ENCODE assay signal across 16 cellular contexts in genomic region chr3:126208182-126208581, GRCh38. TPM values are rescaled to one million over a fixed set of nuclear protein-coding genes. Genes with fewer than 3 reads are reported as not detected.
A peak's percentile ranks its signal among the peaks of the same experiment; 100 is the strongest.
DNase-seq lines count a peak whose midpoint lies in the region; ATAC-seq, FAIRE-seq and TF ChIP-seq lines count a peak whose summit lies in the region.
"Had no signal": no experiment of that assay in that cellular context is flagged by ENCODE, and none has a peak within 500 bp of the region (broad histone marks: within the 10 kb centered on the region; RNA-seq: fewer than 3 reads in every experiment).

No MANE protein-coding gene starts in this region.

- peak overlapping the region in 1 of 11 experiments; percentile 15; a peak in 1 of 22 replicates for H3K27ac ChIP-seq in BLaER1 treated with 17β-estradiol and CSF1 and Interleukin-3, amounts not matched to agents 10 nM and 100 nM
- H3K27ac ChIP-seq: gastroesophageal sphincter, skin epidermis had no signal

- no peak overlapping the region for H3K4me3 ChIP-seq in BLaER1 treated with 17β-estradiol and CSF1 and Interleukin-3, amounts not matched to agents 10 nM and 100 nM
- H3K4me3 ChIP-seq in bronchial epithelial cell (ENCODE audit: low read depth, low read length) = no peak overlapping the region
- H3K4me3 ChIP-seq: gastroesophageal sphincter, skin epidermis had no signal

- H3K9me3 Mint-ChIP-seq in osteocyte (ENCODE audit: unreplicated experiment) = no peaks in the 10 kb centered on the region
- H3K9me3 Mint-ChIP-seq in WTC11 = peaks cover 23% of the 10 kb centered on the region
- H3K9me3 Mint-ChIP-seq: activated T-helper 2 cell treated with anti-CD3 and anti-CD28 coated beads, Interferon-gamma antibody, Interleukin-2, Interleukin-4, amounts not matched to agents 10 μg/mL and 5 μg/mL and 100 μg/mL, durations not matched to agents 14 hours and 24 hours and 36 hours had no signal

- POLR2A ChIA-PET in WTC11 (lab: Charles Lee) = no interaction called here

- peaks cover 15 to 30% (median 19%) of the 10 kb centered on the region in 10 experiments for H3K4me1 ChIP-seq in BLaER1 treated with 17β-estradiol and CSF1 and Interleukin-3, amounts not matched to agents 10 nM and 100 nM

- H3K4me2 ChIP-seq in BLaER1 treated with 17β-estradiol and CSF1 and Interleukin-3, amounts not matched to agents 10 nM and 100 nM = peak overlapping the region; percentile 55 to 79 (median 72); a peak in 18 of 22 replicates

- H3K4me1 Mint-ChIP-seq in osteocyte (ENCODE audit: unreplicated experiment) = peaks cover 43% of the 10 kb centered on the region
- peaks cover 12% of the 10 kb centered on the region for H3K4me1 Mint-ChIP-seq in WTC11

- H3K9ac ChIP-seq in BLaER1 treated with 17β-estradiol and CSF1 and Interleukin-3, amounts not matched to agents 10 nM and 100 nM = no peak overlapping the region

- no peak for FAIRE-seq in bronchial epithelial cell (lab: Jason Lieb, UNC)

- H4K20me1 ChIP-seq in BLaER1 treated with 17β-estradiol and CSF1 and Interleukin-3, amounts not matched to agents 10 nM and 100 nM = no peaks in the 10 kb centered on the region

- in situ Hi-C loops in GM13976 (cut with MboI; ENCODE audit: low sequenced_read_pairs, unreplicated experiment) = no loop called here

- H3K4me3 Mint-ChIP-seq in osteocyte (ENCODE audit: unreplicated experiment) (peak overlapping the region; percentile 2), WTC11 (no peak overlapping the region)
- H3K4me3 Mint-ChIP-seq: activated CD8-positive, alpha-beta memory T cell treated with anti-CD3 and anti-CD28 coated beads, Interleukin-2, amount 10 ng/mL, durations not matched to agents 7 days and 5 days; H9 had no signal

- no peak for ATAC-seq in WTC11
- ATAC-seq: activated CD8-positive, alpha-beta memory T cell treated with anti-CD3 and anti-CD28 coated beads, Interleukin-2, amount 10 ng/mL, durations not matched to agents 7 days and 5 days had no signal

- peaks cover 19 to 28% (median 26%) of the 10 kb centered on the region in 11 experiments for H3K27me3 ChIP-seq in BLaER1 treated with 17β-estradiol and CSF1 and Interleukin-3, amounts not matched to agents 10 nM and 100 nM
- H3K27me3 ChIP-seq in bronchial epithelial cell (ENCODE audit: control insufficient read depth, insufficient read depth, low read length) = no peaks in the 10 kb centered on the region
- H3K27me3 ChIP-seq: gastroesophageal sphincter had no signal

- TF ChIP-seq CTCF in bronchial epithelial cell (IDR thresholded peaks at IDR 0.05; ENCODE audit: insufficient read depth, low read length, severe bottlenecking) (no peak), osteocyte (IDR thresholded peaks at IDR 0.05) (no peak), WTC11 (IDR thresholded peaks at IDR 0.05) (no peak), GM13976 (IDR thresholded peaks at IDR 0.05; ENCODE audit: borderline replicate concordance, control extremely low read depth, extremely low read depth, insufficient read depth, missing control alignments) (no peak)

- CTCF ChIA-PET in WTC11 (lab: Charles Lee) = no interaction called here

- H3K27ac Mint-ChIP-seq in osteocyte (ENCODE audit: unreplicated experiment) (peak overlapping the region; percentile 82), WTC11 (no peak overlapping the region)
- H3K27ac Mint-ChIP-seq: activated CD8-positive, alpha-beta memory T cell treated with anti-CD3 and anti-CD28 coated beads, Interleukin-2, amount 10 ng/mL, durations not matched to agents 7 days and 5 days; activated T-helper 2 cell treated with anti-CD3 and anti-CD28 coated beads, Interferon-gamma antibody, Interleukin-2, Interleukin-4, amounts not matched to agents 10 μg/mL and 5 μg/mL and 100 μg/mL, durations not matched to agents 14 hours and 24 hours and 36 hours; H9 had no signal

- H3K36me3 ChIP-seq in BLaER1 treated with 17β-estradiol and CSF1 and Interleukin-3, amounts not matched to agents 10 nM and 100 nM = no peaks in the 10 kb centered on the region
- no peaks in the 10 kb centered on the region for H3K36me3 ChIP-seq in bronchial epithelial cell (ENCODE audit: control insufficient read depth, insufficient read depth, low read length)
- H3K36me3 ChIP-seq: gastroesophageal sphincter had no signal

- H3K27me3 Mint-ChIP-seq in osteocyte (ENCODE audit: unreplicated experiment) = no peaks in the 10 kb centered on the region
- peaks cover 38% of the 10 kb centered on the region for H3K27me3 Mint-ChIP-seq in WTC11 (ENCODE audit: low read depth)

- H3K36me3 Mint-ChIP-seq in osteocyte (ENCODE audit: unreplicated experiment) (no peaks in the 10 kb centered on the region), WTC11 (no peaks in the 10 kb centered on the region)
- H3K36me3 Mint-ChIP-seq: activated CD8-positive, alpha-beta memory T cell treated with anti-CD3 and anti-CD28 coated beads, Interleukin-2, amount 10 ng/mL, durations not matched to agents 7 days and 5 days had no signal

- DNase-seq in NCI-H460 (ENCODE audit: extremely low read depth, low read depth) (peak; percentile 36), bronchial epithelial cell (ENCODE audit: low read depth) (peak; percentile 69), osteocyte (ENCODE audit: extremely low spot score, unreplicated experiment) (no peak), WTC11 (ENCODE audit: low spot score) (no peak), GM13976 (ENCODE audit: low spot score) (no peak)
- DNase-seq in activated CD4-positive, CD25-positive, alpha-beta regulatory T cell treated with anti-CD3 and anti-CD28 coated beads, Interleukin-2, amount 50 U/mL, for 72 hours = no peak
- DNase-seq: activated CD8-positive, alpha-beta memory T cell treated with anti-CD3 and anti-CD28 coated beads, Interleukin-2, amount 10 ng/mL, durations not matched to agents 7 days and 5 days; H9; SIG-M5; stimulated activated CD4-positive, alpha-beta T cell treated with anti-CD3 and anti-CD28 coated beads, Interleukin-4, amount 100 ng/mL, for 24 hours; T-helper 9 cell had no signal

- H3K9me3 ChIP-seq in BLaER1 treated with 17β-estradiol and CSF1 and Interleukin-3, amounts not matched to agents 10 nM and 100 nM (replicated peaks in 1 of 11) = peaks cover 1 to 27% (median 16%) of the 10 kb centered on the region in 11 experiments; a peak in 20 of 22 replicates
- H3K9me3 ChIP-seq: gastroesophageal sphincter had no signal

TF ChIP-seq in WTC11, 78 proteins besides CTCF, POLR2A, EP300 and RAD21 (continues in another document):
- TF ChIP-seq HMGA2 (CRISPR knock-in tag; IDR thresholded peaks at IDR 0.05) = no peak
- no peak for TF ChIP-seq GABPB1 (CRISPR knock-in tag; IDR thresholded peaks at IDR 0.05)
- no peak for TF ChIP-seq ZNF138 (CRISPR knock-in tag; conservative IDR thresholded peaks at IDR 0.05)
- no peak for TF ChIP-seq FOXP4 (CRISPR knock-in tag; IDR thresholded peaks at IDR 0.05)
- TF ChIP-seq EMX1 (CRISPR knock-in tag; IDR thresholded peaks at IDR 0.05) = no peak
- no peak for TF ChIP-seq ZNF263 (CRISPR knock-in tag; IDR thresholded peaks at IDR 0.05; ENCODE audit: low read depth)
- TF ChIP-seq ETV6 (CRISPR knock-in tag; IDR thresholded peaks at IDR 0.05) = no peak
- TF ChIP-seq AFF4 (CRISPR knock-in tag; IDR thresholded peaks at IDR 0.05; ENCODE audit: borderline replicate concordance) = no peak

RNA-seq across cellular contexts. Expression of gene ALDH1L1, which starts 27.8 kb away (rescaled TPM):
- total RNA-seq in NCI-H460 (2014; rRNA removed; shearing (Covaris generic)) = 0.46 and 0.54 TPM in 2 replicates
- 0.51 and 3.1 TPM in 2 replicates for polyA plus RNA-seq in NCI-H460 (2014; cell fraction: nucleus; rRNA removed)
- total RNA-seq in bronchial epithelial cell (9.1 and 11.1 TPM in 2 replicates), osteocyte (1.4 and 1.5 TPM in 2 replicates), WTC11 (2021) (0.78 to 2.0 TPM (median 1.2 TPM) in 3 replicates)
- total RNA-seq: activated CD8-positive, alpha-beta memory T cell treated with anti-CD3 and anti-CD28 coated beads, Interleukin-2, amount 10 ng/mL, durations not matched to agents 7 days and 5 days; activated T-helper 2 cell treated with anti-CD3 and anti-CD28 coated beads, Interferon-gamma antibody, Interleukin-2, Interleukin-4, amounts not matched to agents 10 μg/mL and 5 μg/mL and 100 μg/mL, durations not matched to agents 14 hours and 24 hours and 36 hours; endothelial cell of umbilical vein had no signal
- polyA plus RNA-seq: endothelial cell of umbilical vein had no signal

Comparison
In these comparisons a context has a peak if more than half of its experiments do, and no peak if none do; other contexts are left out.
1. DNase-seq: peak in NCI-H460 (single experiment) and bronchial epithelial cell (single experiment); none in osteocyte (single experiment), WTC11 (single experiment), GM13976 (single experiment) and activated CD4-positive, CD25-positive, alpha-beta regulatory T cell treated with anti-CD3 and anti-CD28 coated beads, Interleukin-2, amount 50 U/mL, for 72 hours (single experiment).